In genomic region chr17:38870259-38871165, GRCh38 we compare ENCODE assay signal across 8 cellular contexts. TPM values are rescaled to one million over a fixed set of nuclear protein-coding genes. Genes with fewer than 3 reads are reported as not detected.
DNase-seq lines count a peak whose midpoint lies in the region; ATAC-seq and TF ChIP-seq lines count a peak whose summit lies in the region.

No MANE protein-coding gene starts in this region.

- no peak for TF ChIP-seq POLR2A in esophagus squamous epithelium (IDR thresholded peaks at IDR 0.05)

- H3K27ac ChIP-seq in CD8-positive, alpha-beta memory T cell (ENCODE audit: low read depth, low read length) = peak overlapping the region; percentile 87
- H3K27ac ChIP-seq in HEK293 (ENCODE audit: extremely low read depth, low read depth, low read length) (peak overlapping the region; percentile 96), esophagus squamous epithelium (peak overlapping the region; percentile 97 to 99 (median 98)), subcutaneous abdominal adipose tissue (ENCODE audit: low read depth, low read length) (peak overlapping the region; percentile 98)

- WGBS in esophagus squamous epithelium, 2 donors = 0% methylated on average over 16 to 17 of the region's 56 CpGs

- H3K27me3 ChIP-seq in CD8-positive, alpha-beta memory T cell (ENCODE audit: insufficient read depth, low read length, poor library complexity, severe bottlenecking) = no peaks in the 10 kb centered on the region
- H3K27me3 ChIP-seq in esophagus squamous epithelium = no peaks in the 10 kb centered on the region
- H3K27me3 ChIP-seq in subcutaneous abdominal adipose tissue (ENCODE audit: control insufficient read depth in 5 of 5, insufficient read depth in 4 of 5, low read length in 5 of 5) = no peaks in the 10 kb centered on the region

- H3K36me3 Mint-ChIP-seq in CD8-positive, alpha-beta memory T cell = peaks cover 0 to 30% (median 0%) of the 10 kb centered on the region in 3 donors
- peaks cover 5 to 10% of the 10 kb centered on the region in 2 donors for H3K36me3 Mint-ChIP-seq in activated T-cell treated with anti-CD3 and anti-CD28 coated beads, Interleukin-2, amount 50 U/mL, for 72 hours (ENCODE audit: insufficient read depth in 2 of 2)
- no peaks in the 10 kb centered on the region for H3K36me3 Mint-ChIP-seq in natural killer cell

- peak; percentile 57 to 82 (median 66) for DNase-seq in CD8-positive, alpha-beta memory T cell
- DNase-seq in OCI-M1 (lab: John Stamatoyannopoulos, UW) = peak; percentile 72
- DNase-seq in activated T-cell treated with anti-CD3 and anti-CD28 coated beads, Interleukin-2, amount 50 U/mL, for 72 hours = peak; percentile 81 to 85
- no peak for DNase-seq in esophagus squamous epithelium (lab: John Stamatoyannopoulos, UW)
- DNase-seq in natural killer cell = peak; percentile 64

- intact Hi-C loops in esophagus squamous epithelium (cut with DNase I) (no loop called here), natural killer cell (cut with micrococcal nuclease) (loop anchor here (1.0 to 5.0 kb wide), 6 partner anchors 12 to 282 kb away; partner anchors contain the start of genes CWC25 and PLXDC1)

- H3K4me3 ChIP-seq in CD8-positive, alpha-beta memory T cell (ENCODE audit: low read length) = peak overlapping the region; percentile 98
- peak overlapping the region; percentile 94 for H3K4me3 ChIP-seq in HEK293 (ENCODE audit: low read depth, low read length)
- peak overlapping the region; percentile 79 to 98 (median 87) for H3K4me3 ChIP-seq in esophagus squamous epithelium
- peak overlapping the region; percentile 89 to 100 (median 95) for H3K4me3 ChIP-seq in subcutaneous abdominal adipose tissue (ENCODE audit: low read depth in 1 of 5, low read length in 5 of 5)

- peak overlapping the region; percentile 94 to 100 (median 98) for H3K4me3 Mint-ChIP-seq in CD8-positive, alpha-beta memory T cell
- H3K4me3 Mint-ChIP-seq in activated T-cell treated with anti-CD3 and anti-CD28 coated beads, Interleukin-2, amount 50 U/mL, for 72 hours = peak overlapping the region; percentile 94 to 100
- peak overlapping the region; percentile 100 for H3K4me3 Mint-ChIP-seq in natural killer cell

- H3K9me3 Mint-ChIP-seq in CD8-positive, alpha-beta memory T cell = no peaks in the 10 kb centered on the region
- no peaks in the 10 kb centered on the region for H3K9me3 Mint-ChIP-seq in activated T-cell treated with anti-CD3 and anti-CD28 coated beads, Interleukin-2, amount 50 U/mL, for 72 hours
- no peaks in the 10 kb centered on the region for H3K9me3 Mint-ChIP-seq in natural killer cell

- POLR2A ChIA-PET in CD8-positive, alpha-beta memory T cell (lab: Charles Lee) = interaction anchor here (0.6 to 3.8 kb wide), 17 partner anchors 14 to 1056 kb away, joined by 3 to 57 read pairs (median 4); partner anchors contain the start of genes LASP1NB, PIP4K2B and RPL23
- POLR2A ChIA-PET in HEK293 (lab: Yijun Ruan, JAX) = interaction anchor here (0.6 to 4.1 kb wide), 33 partner anchors 9 to 329 kb away, joined by 3 to 62 read pairs (median 6); partner anchors contain the start of genes CWC25, LASP1NB, PLXDC1 and PSMB3

- peak; percentile 47 to 52 for ATAC-seq in activated T-cell treated with anti-CD3 and anti-CD28 coated beads, Interleukin-2, amount 50 U/mL, for 72 hours (replicated peaks in 1 of 2)
- peak; percentile 37 to 66 (median 44) for ATAC-seq in natural killer cell
- no peak for ATAC-seq in HG03039 (IDR thresholded peaks at IDR 0.05; ENCODE audit: unreplicated experiment)

- peak overlapping the region; percentile 93 to 99 (median 97) for H3K27ac Mint-ChIP-seq in CD8-positive, alpha-beta memory T cell
- H3K27ac Mint-ChIP-seq in activated T-cell treated with anti-CD3 and anti-CD28 coated beads, Interleukin-2, amount 50 U/mL, for 72 hours = peak overlapping the region; percentile 97
- H3K27ac Mint-ChIP-seq in natural killer cell = peak overlapping the region; percentile 96 to 98

- TF ChIP-seq CTCF in HEK293 (tag by site-specific recombination; IDR thresholded peaks at IDR 0.05) = peak; percentile 15; the same call in 1 of the 2 replicates
- no peak for TF ChIP-seq CTCF in esophagus squamous epithelium (IDR thresholded peaks at IDR 0.05)
- TF ChIP-seq CTCF in natural killer cell (IDR thresholded peaks at IDR 0.05) = no peak

- H3K9ac ChIP-seq in subcutaneous abdominal adipose tissue (ENCODE audit: low read length in 5 of 5) = peak overlapping the region; percentile 87 to 99 (median 90)

- H3K4me1 ChIP-seq in CD8-positive, alpha-beta memory T cell (ENCODE audit: insufficient read depth, low read length) = peaks cover 57% of the 10 kb centered on the region
- H3K4me1 ChIP-seq in HEK293 (ENCODE audit: control insufficient read depth, insufficient read depth, low read length) (peaks cover 12% of the 10 kb centered on the region), esophagus squamous epithelium (peaks cover 56 to 69% (median 58%) of the 10 kb centered on the region in 3 donors), subcutaneous abdominal adipose tissue (ENCODE audit: control insufficient read depth in 5 of 5, insufficient read depth in 5 of 5, low read length in 5 of 5) (peaks cover 17 to 67% (median 62%) of the 10 kb centered on the region in 5 donors)

- no peaks in the 10 kb centered on the region for H3K9me3 ChIP-seq in CD8-positive, alpha-beta memory T cell (ENCODE audit: low read length)
- no peaks in the 10 kb centered on the region for H3K9me3 ChIP-seq in HEK293 (ENCODE audit: control insufficient read depth, insufficient read depth, low read depth, low read length)
- H3K9me3 ChIP-seq in esophagus squamous epithelium = no peaks in the 10 kb centered on the region
- H3K9me3 ChIP-seq in subcutaneous abdominal adipose tissue (ENCODE audit: control insufficient read depth in 5 of 5, low read length in 5 of 5) = no peaks in the 10 kb centered on the region

- CTCF ChIA-PET in CD8-positive, alpha-beta memory T cell (lab: Charles Lee) = interaction anchor here (0.9 to 7.0 kb wide), 21 partner anchors 10 to 362 kb away, joined by 3 to 73 read pairs (median 5); partner anchors contain the start of genes ARL5C, LASP1NB, PLXDC1 and RPL23
- CTCF ChIA-PET in HEK293 (lab: Yijun Ruan, JAX) = interaction anchor here (0.6 to 5.8 kb wide), 13 partner anchors 10 to 616 kb away, joined by 3 to 24 read pairs (median 3); partner anchors contain the start of gene LASP1NB

- H3K36me3 ChIP-seq in CD8-positive, alpha-beta memory T cell (ENCODE audit: insufficient read depth, low read length) = peaks cover 13% of the 10 kb centered on the region
- no peaks in the 10 kb centered on the region for H3K36me3 ChIP-seq in HEK293 (ENCODE audit: control insufficient read depth in 2 of 2, insufficient read depth in 1 of 2, low read length in 2 of 2)
- H3K36me3 ChIP-seq in esophagus squamous epithelium = peaks cover 0 to 1% (median 0%) of the 10 kb centered on the region in 3 donors
- peaks cover 0 to 15% (median 5%) of the 10 kb centered on the region in 5 donors for H3K36me3 ChIP-seq in subcutaneous abdominal adipose tissue (ENCODE audit: control insufficient read depth in 5 of 5, insufficient read depth in 5 of 5, low read length in 5 of 5)

- peaks cover 0 to 12% of the 10 kb centered on the region in 2 donors for H3K27me3 Mint-ChIP-seq in CD8-positive, alpha-beta memory T cell
- H3K27me3 Mint-ChIP-seq in activated T-cell treated with anti-CD3 and anti-CD28 coated beads, Interleukin-2, amount 50 U/mL, for 72 hours (ENCODE audit: low read depth) = no peaks in the 10 kb centered on the region
- H3K27me3 Mint-ChIP-seq in natural killer cell (ENCODE audit: low read depth in 2 of 2) = no peaks in the 10 kb centered on the region

- H3K4me1 Mint-ChIP-seq in CD8-positive, alpha-beta memory T cell = peaks cover 59 to 63% (median 62%) of the 10 kb centered on the region in 3 donors
- peaks cover 69% of the 10 kb centered on the region for H3K4me1 Mint-ChIP-seq in activated T-cell treated with anti-CD3 and anti-CD28 coated beads, Interleukin-2, amount 50 U/mL, for 72 hours (ENCODE audit: low read depth)
- H3K4me1 Mint-ChIP-seq in natural killer cell = peaks cover 57 to 74% of the 10 kb centered on the region in 2 donors

TF ChIP-seq in HEK293, 187 proteins besides CTCF, POLR2A, EP300 and RAD21 (continues in another document):
- TF ChIP-seq KLF17 (tag by site-specific recombination; IDR thresholded peaks at IDR 0.05) (peak; percentile 92), ZNF658 (tag by site-specific recombination; IDR thresholded peaks at IDR 0.05) (no peak), ZNF610 (tag by site-specific recombination; IDR thresholded peaks at IDR 0.05; ENCODE audit: borderline replicate concordance) (no peak), ZNF19 (tag by site-specific recombination; IDR thresholded peaks at IDR 0.05; ENCODE audit: low read depth) (no peak)

RNA-seq across cellular contexts. Expression of gene LASP1, which starts 0.7 kb away (rescaled TPM):
- 100 to 1,000 TPM; 128 to 135 TPM for total RNA-seq in CD8-positive, alpha-beta memory T cell
- polyA plus RNA-seq in CD8-positive, alpha-beta memory T cell = 76.1 TPM
- total RNA-seq in activated T-cell treated with anti-CD3 and anti-CD28 coated beads, Interleukin-2, amount 50 U/mL, for 72 hours = 100 to 1,000 TPM; 160 to 172 TPM
- 10 to 100 TPM; 44.3 to 66.0 (median 51.9) TPM for total RNA-seq in esophagus squamous epithelium
- total RNA-seq in natural killer cell = 100 to 1,000 TPM; 293 to 363 (median 340) TPM

RNA-seq across cellular contexts. Expression of gene RPL23, which starts 17.0 kb away (rescaled TPM):
- total RNA-seq in CD8-positive, alpha-beta memory T cell = 1,000 to 10,000 TPM; 1,857 to 1,911 TPM
- 1,010 TPM for polyA plus RNA-seq in CD8-positive, alpha-beta memory T cell
- 1,000 to 10,000 TPM; 1,230 to 1,505 TPM for total RNA-seq in activated T-cell treated with anti-CD3 and anti-CD28 coated beads, Interleukin-2, amount 50 U/mL, for 72 hours
- total RNA-seq in esophagus squamous epithelium (1,000 to 10,000 TPM in 3 of 4 donors, 100 to 1,000 TPM in 1; 998 to 2,109 (median 1,205) TPM), natural killer cell (100 to 1,000 TPM; 752 to 934 (median 923) TPM)

RNA-seq across cellular contexts. Expression of gene CWC25, which starts 45.4 kb away (rescaled TPM):
- total RNA-seq in CD8-positive, alpha-beta memory T cell = 10 to 100 TPM; 31.3 to 31.7 TPM
- polyA plus RNA-seq in CD8-positive, alpha-beta memory T cell = 11.5 TPM
- 10 to 100 TPM; 29.7 to 33.5 TPM for total RNA-seq in activated T-cell treated with anti-CD3 and anti-CD28 coated beads, Interleukin-2, amount 50 U/mL, for 72 hours
- total RNA-seq in esophagus squamous epithelium (10 to 100 TPM in 3 of 4 donors, 1 to 10 TPM in 1; 9.4 to 25.9 (median 16.8) TPM), natural killer cell (10 to 100 TPM; 63.8 to 79.4 (median 74.4) TPM)
